Comparison of ENCODE assay signal across 8 cellular contexts in genomic region chr19:18119243-18120105, GRCh38. TPM values are rescaled to one million over a fixed set of nuclear protein-coding genes. Genes with fewer than 3 reads are reported as not detected.
DNase-seq lines count a peak whose midpoint lies in the region; ATAC-seq, FAIRE-seq and TF ChIP-seq lines count a peak whose summit lies in the region.

No MANE protein-coding gene starts in this region.

- no peak for TF ChIP-seq CTCF in esophagus muscularis mucosa (IDR thresholded peaks at IDR 0.05)

- H3K9me3 ChIP-seq in esophagus muscularis mucosa: no peaks in the 10 kb centered on the region

- no peaks in the 10 kb centered on the region for H3K27me3 ChIP-seq in esophagus muscularis mucosa

- ATAC-seq in GM19455 (IDR thresholded peaks at IDR 0.05; ENCODE audit: unreplicated experiment) (no peak), GM21447 (IDR thresholded peaks at IDR 0.05; ENCODE audit: unreplicated experiment) (no peak)

- no peak for TF ChIP-seq EP300 in esophagus muscularis mucosa (IDR thresholded peaks at IDR 0.05)

- FAIRE-seq in GM18507 (lab: Jason Lieb, UNC): peak; percentile 97

- peaks cover 19 to 34% (median 27%) of the 10 kb centered on the region in 4 donors for H3K4me1 ChIP-seq in esophagus muscularis mucosa

- WGBS in esophagus muscularis mucosa: 80% methylated on average over 12 of the region's 22 CpGs

- peaks cover 0 to 31% (median 11%) of the 10 kb centered on the region in 4 donors for H3K36me3 ChIP-seq in esophagus muscularis mucosa

- intact Hi-C loops in esophagus muscularis mucosa (cut with DNase I): no loop called here

- H3K27ac ChIP-seq in esophagus muscularis mucosa (replicated peaks in 1 of 4): peak overlapping the region in 3 of 4 donors; percentile 74 to 82 (median 77)

- no peak for TF ChIP-seq POLR2A in esophagus muscularis mucosa (IDR thresholded peaks at IDR 0.05; ENCODE audit: low read depth)

- DNase-seq in GM18507 (ENCODE audit: extremely low spot score, insufficient read length, low read depth) (no peak), esophagus muscularis mucosa (ENCODE audit: extremely low spot score) (no peak), NCI-H345 (lab: John Stamatoyannopoulos, UW) (no peak), retina (no peak)
- DNase-seq in activated CD4-positive, alpha-beta T cell treated with anti-CD3 and anti-CD28 coated beads, Interleukin-2, amount 50 U/mL, for 4 hours: peak; percentile 66 to 71
- DNase-seq in stimulated activated CD4-positive, alpha-beta T cell treated with anti-CD3 and anti-CD28 coated beads, TNF-alpha, amount 100 ng/mL, for 24 hours (ENCODE audit: low read depth in 3 of 3): peak in 2 of 3 experiments; percentile 32 to 54

- peak overlapping the region in 3 of 4 donors; percentile 9 to 73 (median 69) for H3K4me3 ChIP-seq in esophagus muscularis mucosa

RNA-seq across cellular contexts. Expression of gene MAST3, which starts 21.9 kb away (rescaled TPM):
- 1 to 10 TPM; 5.0 to 8.5 (median 6.4) TPM for total RNA-seq in esophagus muscularis mucosa

RNA-seq across cellular contexts. Expression of gene IL12RB1, which starts 32.7 kb away (rescaled TPM):
- total RNA-seq in esophagus muscularis mucosa: 1 to 10 TPM in 1 of 4 donors, under 1 TPM in 3; 0.42 to 2.0 (median 0.83) TPM

RNA-seq across cellular contexts. Expression of gene PIK3R2, which starts 33.5 kb away (rescaled TPM):
- 10 to 100 TPM in 3 of 4 donors, 1 to 10 TPM in 1; 4.2 to 32.2 (median 19.4) TPM for total RNA-seq in esophagus muscularis mucosa

RNA-seq across cellular contexts. Expression of gene IFI30, which starts 54.1 kb away (rescaled TPM):
- total RNA-seq in esophagus muscularis mucosa: 10 to 100 TPM; 22.4 to 92.8 (median 42.9) TPM

Comparison
In these comparisons a context has a peak if more than half of its experiments do, and no peak if none do; other contexts are left out.
1. DNase-seq: peak in activated CD4-positive, alpha-beta T cell treated with anti-CD3 and anti-CD28 coated beads, Interleukin-2, amount 50 U/mL, for 4 hours (2 of 2) and stimulated activated CD4-positive, alpha-beta T cell treated with anti-CD3 and anti-CD28 coated beads, TNF-alpha, amount 100 ng/mL, for 24 hours (2 of 3); none in GM18507 (single experiment), esophagus muscularis mucosa (single experiment), NCI-H345 (single experiment) and retina (single experiment).